1 cellular context compared by ENCODE assay signal in the genomic region with DNA sequence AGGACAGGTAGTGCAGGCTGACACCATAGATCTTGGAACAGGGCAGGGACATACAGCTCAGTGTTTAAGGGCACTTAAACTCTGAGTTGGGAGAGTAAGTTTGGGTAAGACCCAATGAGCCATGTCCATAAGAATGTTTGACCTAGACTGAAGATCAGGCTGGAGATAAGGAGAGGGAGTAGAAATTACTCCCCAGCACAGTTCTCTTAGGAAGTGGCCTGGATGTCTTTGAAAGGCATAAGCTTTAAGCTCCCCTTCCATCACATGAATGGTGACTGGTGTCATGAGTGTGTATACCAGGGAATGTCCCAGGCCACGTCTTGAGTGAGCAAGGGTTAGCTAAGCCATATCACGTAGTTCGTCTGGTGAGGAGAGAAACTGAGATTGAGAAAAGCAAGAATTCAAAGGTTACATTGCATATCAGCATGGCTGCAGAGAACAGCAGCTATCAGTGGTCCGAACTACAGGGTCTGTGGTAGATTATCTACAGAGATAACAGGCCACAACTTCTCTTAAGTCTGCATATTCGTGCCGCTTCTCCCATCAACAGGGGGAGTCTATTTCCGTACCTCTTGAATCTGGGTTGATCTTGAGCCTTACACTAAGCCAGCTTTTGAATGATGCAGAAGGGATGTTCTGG.
TF ChIP-seq lines count a peak whose summit lies in the region.

No MANE protein-coding gene starts in this region.

TF ChIP-seq in SK-N-SH treated with all-trans-retinoic acid at 6 μM for 48 hours, 23 proteins besides CTCF, POLR2A, EP300 and RAD21 (continued from another document):
- no peak for TF ChIP-seq CREB5 (CRISPR knock-in tag; IDR thresholded peaks at IDR 0.05; ENCODE audit: low read depth)
- TF ChIP-seq ZNF565 (CRISPR knock-in tag; conservative IDR thresholded peaks at IDR 0.05; ENCODE audit: low read depth) = no peak
- TF ChIP-seq CSDC2 (CRISPR knock-in tag; IDR thresholded peaks at IDR 0.05) = no peak
- no peak for TF ChIP-seq ESRRG (CRISPR knock-in tag; IDR thresholded peaks at IDR 0.05)
- no peak for TF ChIP-seq RARB (CRISPR knock-in tag; IDR thresholded peaks at IDR 0.05)
- TF ChIP-seq ZNF70 (CRISPR knock-in tag; IDR thresholded peaks at IDR 0.05) = no peak
- no peak for TF ChIP-seq ISL1 (CRISPR knock-in tag; IDR thresholded peaks at IDR 0.05)
- no peak for TF ChIP-seq TOX (CRISPR knock-in tag; IDR thresholded peaks at IDR 0.05; ENCODE audit: borderline replicate concordance)
- TF ChIP-seq TCF4 (CRISPR knock-in tag; IDR thresholded peaks at IDR 0.05; ENCODE audit: borderline replicate concordance) = no peak
- no peak for TF ChIP-seq PPARA (CRISPR knock-in tag; IDR thresholded peaks at IDR 0.05; ENCODE audit: borderline replicate concordance)
- no peak for TF ChIP-seq SNAI2 (CRISPR knock-in tag; IDR thresholded peaks at IDR 0.05)
- TF ChIP-seq GLIS3 (CRISPR knock-in tag; IDR thresholded peaks at IDR 0.05) = no peak
TF ChIP-seq in SK-N-SH treated with all-trans-retinoic acid at 6 μM for 48 hours: peak in this region for 0.
